ENCODE assay signal across 23 cellular contexts in the genomic region with DNA sequence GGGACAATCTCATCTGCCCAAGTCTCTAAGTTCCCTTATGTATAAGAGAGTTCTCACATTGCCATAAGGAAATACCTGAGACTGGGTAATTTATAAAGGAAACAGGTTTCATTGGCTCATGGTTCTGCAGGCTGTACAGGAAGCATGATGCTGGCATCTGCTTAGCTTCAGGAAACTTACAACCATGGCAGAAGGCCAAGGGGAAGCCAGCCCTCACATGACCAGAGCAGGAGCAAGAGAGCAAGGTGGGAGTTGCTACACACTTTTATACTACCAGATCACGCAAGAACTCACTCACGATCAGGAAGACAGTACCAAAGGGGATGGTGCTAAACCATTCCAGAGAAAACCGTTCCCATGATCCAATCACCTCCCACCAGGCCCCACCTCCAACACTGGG.
"Had no signal": no experiment of that assay in that cellular context is flagged by ENCODE, and none has a peak within 500 bp of the region (broad histone marks: within the 10 kb centered on the region; RNA-seq: fewer than 3 reads in every experiment).

No MANE protein-coding gene starts in this region.

- H3K27ac ChIP-seq: esophagus muscularis mucosa, neural progenitor cell, parathyroid adenoma, right atrium auricular region, stomach, thyroid gland, vagina had no signal

- H3K4me1 ChIP-seq: esophagus muscularis mucosa, neural progenitor cell, parathyroid adenoma, right atrium auricular region, stomach, thyroid gland, vagina had no signal

- H3K36me3 ChIP-seq: neural progenitor cell, right atrium auricular region, thyroid gland, vagina had no signal

- DNase-seq: cortex of kidney; effector CD8-positive, alpha-beta T cell; endodermal cell; foreskin melanocyte; hypothalamus; left ventricle myocardium superior; mesenchymal stem cell; mucosa of descending colon; naive B cell; stimulated activated CD4-positive, alpha-beta T cell treated with anti-CD3 and anti-CD28 coated beads, Interleukin-12 subunit alpha, Interleukin-12 subunit beta, amount 100 ng/mL, for 4 hours; stimulated activated CD4-positive, alpha-beta T cell treated with anti-CD3 and anti-CD28 coated beads, Interleukin-2, amount 100 ng/mL, for 24 hours; stimulated activated CD4-positive, alpha-beta T cell treated with anti-CD3 and anti-CD28 coated beads, Interleukin-4, amount 100 ng/mL, for 24 hours; stimulated activated naive CD4-positive, alpha-beta T cell treated with Interleukin-2 at 50 U/mL for 16 hours; stomach; thyroid gland; trophoblast cell had no signal

- H3K9me3 ChIP-seq: esophagus muscularis mucosa, mucosa of descending colon, right atrium auricular region, stomach, thyroid gland, vagina had no signal

- H3K4me3 ChIP-seq: esophagus muscularis mucosa, lung, mucosa of descending colon, neural progenitor cell, right atrium auricular region, smooth muscle cell, stomach, thyroid gland, vagina had no signal

- H3K27me3 ChIP-seq: esophagus muscularis mucosa, neural progenitor cell, right atrium auricular region, stomach, thyroid gland, vagina had no signal
